8 cellular contexts compared by ENCODE assay signal in the genomic region with DNA sequence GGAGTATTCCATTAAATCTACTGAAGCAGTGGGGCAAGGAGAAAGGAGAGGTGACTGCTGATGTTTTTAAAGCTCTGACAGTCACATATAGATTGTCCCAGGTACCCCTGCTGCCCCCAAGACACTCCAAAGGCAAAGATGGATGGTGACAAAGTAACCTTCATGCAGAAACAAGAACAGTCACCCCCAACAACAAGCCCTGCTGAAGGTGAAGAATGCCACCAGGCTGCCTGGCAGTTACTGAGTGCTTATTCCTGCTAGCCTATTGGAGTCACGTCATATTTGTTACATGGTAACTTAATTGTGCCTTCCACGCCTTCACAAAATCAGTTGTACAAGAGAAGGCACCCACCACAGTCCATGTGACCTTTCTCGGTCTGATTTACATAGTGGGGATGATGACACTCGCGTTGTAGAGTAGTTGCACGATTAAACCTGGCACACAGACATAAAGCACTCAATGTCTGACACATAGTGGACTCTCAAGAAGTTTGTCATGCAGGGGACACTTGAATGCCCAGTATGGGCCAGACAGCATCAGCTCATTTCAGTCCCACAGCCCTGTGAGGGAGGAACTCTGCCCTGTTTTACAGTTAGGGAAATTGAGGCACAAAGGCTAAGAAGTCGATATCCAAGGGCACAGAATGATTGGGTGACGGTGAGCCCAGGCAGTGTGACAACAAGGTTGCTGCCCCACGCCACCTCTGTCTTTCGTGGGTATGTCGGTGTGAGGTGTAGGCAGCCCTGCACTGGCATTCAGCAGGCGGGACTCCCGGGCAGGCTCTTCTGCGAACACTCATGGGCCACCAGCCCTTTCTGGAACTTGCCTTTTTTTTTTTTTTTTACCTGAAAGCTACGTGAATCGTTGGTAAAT.
A peak's percentile ranks its signal among the peaks of the same experiment; 100 is the strongest.
DNase-seq lines count a peak whose midpoint lies in the region; ATAC-seq lines count a peak whose summit lies in the region.

No MANE protein-coding gene starts in this region.

- peak; percentile 29 for ATAC-seq in GM19025 (IDR thresholded peaks at IDR 0.05; ENCODE audit: low read depth, unreplicated experiment)
- peak; percentile 16 for ATAC-seq in HG03066 (IDR thresholded peaks at IDR 0.05; ENCODE audit: low read depth, unreplicated experiment)
- ATAC-seq in activated T-cell treated with anti-CD3 and anti-CD28 coated beads, Interleukin-2, amount 50 U/mL, for 72 hours (replicated peaks in 1 of 2) = peak; percentile 86 to 89
- ATAC-seq in GM19324 (IDR thresholded peaks at IDR 0.05; ENCODE audit: low FRiP score, unreplicated experiment) = no peak

- peaks cover 0 to 4% of the 10 kb centered on the region in 2 donors for H3K36me3 Mint-ChIP-seq in activated T-cell treated with anti-CD3 and anti-CD28 coated beads, Interleukin-2, amount 50 U/mL, for 72 hours (ENCODE audit: insufficient read depth in 2 of 2)

- H3K4me3 Mint-ChIP-seq in activated T-cell treated with anti-CD3 and anti-CD28 coated beads, Interleukin-2, amount 50 U/mL, for 72 hours = peak overlapping the region; percentile 42 to 66

- DNase-seq in activated T-cell treated with anti-CD3 and anti-CD28 coated beads, Interleukin-2, amount 50 U/mL, for 72 hours = peak; percentile 75 to 83
- DNase-seq in stimulated activated CD4-positive, alpha-beta T cell treated with anti-CD3 and anti-CD28 coated beads, Interleukin-2, amount 100 ng/mL, for 4 hours (ENCODE audit: low read depth) = peak; percentile 17
- DNase-seq in mucosa of gallbladder (ENCODE audit: low spot score) (no peak), DMS 273 treated with DMSO at 0.1 percent for 48 hours (lab: John Stamatoyannopoulos, UW) (no peak), SIG-M5 treated with dmso at 0.1 percent for 504 hours (lab: John Stamatoyannopoulos, UW; ENCODE audit: unreplicated experiment) (no peak)

- peaks cover 46% of the 10 kb centered on the region for H3K4me1 Mint-ChIP-seq in activated T-cell treated with anti-CD3 and anti-CD28 coated beads, Interleukin-2, amount 50 U/mL, for 72 hours (ENCODE audit: low read depth)

- H3K9me3 Mint-ChIP-seq in activated T-cell treated with anti-CD3 and anti-CD28 coated beads, Interleukin-2, amount 50 U/mL, for 72 hours = no peaks in the 10 kb centered on the region

- H3K27me3 Mint-ChIP-seq in activated T-cell treated with anti-CD3 and anti-CD28 coated beads, Interleukin-2, amount 50 U/mL, for 72 hours (ENCODE audit: low read depth) = no peaks in the 10 kb centered on the region

- H3K27ac Mint-ChIP-seq in activated T-cell treated with anti-CD3 and anti-CD28 coated beads, Interleukin-2, amount 50 U/mL, for 72 hours = peak overlapping the region; percentile 29

Comparison
In these comparisons a context has a peak if more than half of its experiments do, and no peak if none do; other contexts are left out.
1. DNase-seq: peak in activated T-cell treated with anti-CD3 and anti-CD28 coated beads, Interleukin-2, amount 50 U/mL, for 72 hours (2 of 2) and stimulated activated CD4-positive, alpha-beta T cell treated with anti-CD3 and anti-CD28 coated beads, Interleukin-2, amount 100 ng/mL, for 4 hours (single experiment); none in mucosa of gallbladder (single experiment), DMS 273 treated with DMSO at 0.1 percent for 48 hours (single experiment) and SIG-M5 treated with dmso at 0.1 percent for 504 hours (single experiment).